In genomic region chr14:68672609-68673285, GRCh38 we compare ENCODE assay signal across 1 cellular context.
TF ChIP-seq lines count a peak whose summit lies in the region.

No MANE protein-coding gene starts in this region.

TF ChIP-seq in GM12878, 131 proteins besides CTCF, POLR2A, EP300 and RAD21 (continued from another document):
- TF ChIP-seq MLLT1 (IDR thresholded peaks at IDR 0.05) (no peak), ZBTB33 (IDR thresholded peaks at IDR 0.05) (no peak), MYB (IDR thresholded peaks at IDR 0.05; ENCODE audit: borderline replicate concordance, low read depth, low read length) (no peak), RELB (IDR thresholded peaks at IDR 0.05; ENCODE audit: low read depth) (no peak), SUPT20H (IDR thresholded peaks at IDR 0.05; ENCODE audit: borderline replicate concordance, control insufficient read depth, low read depth, low read length) (no peak), PBX3 (IDR thresholded peaks at IDR 0.05; ENCODE audit: insufficient replicate concordance, low read depth, low read length) (no peak), CREM (IDR thresholded peaks at IDR 0.05; ENCODE audit: low read depth) (0 out of 2 replicates have a peak, but pooled peaks have one; percentile 7)
